Comparison of ENCODE assay signal across 1 cellular context in the genomic region with DNA sequence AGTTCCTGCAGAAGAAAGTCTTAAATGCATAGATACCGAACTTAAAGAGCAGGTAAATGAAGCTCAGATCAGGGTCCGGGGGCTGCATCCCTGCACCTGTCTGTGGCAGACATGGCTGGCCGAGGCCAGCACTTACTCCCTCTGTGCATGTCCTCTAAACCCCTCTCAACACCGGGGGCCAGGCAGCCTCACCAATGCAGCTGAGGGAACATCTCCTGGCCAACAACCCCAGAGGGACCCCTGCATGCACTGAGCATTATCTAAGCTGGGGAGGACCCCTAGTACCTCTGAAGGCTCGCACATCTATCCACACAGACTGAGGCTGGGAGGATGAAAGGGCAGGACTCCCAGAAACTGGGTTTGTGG.
TF ChIP-seq lines count a peak whose summit lies in the region.

No MANE protein-coding gene starts in this region.

TF ChIP-seq in HepG2, 621 proteins besides CTCF, POLR2A, EP300 and RAD21:
- TF ChIP-seq, protein P1, sequence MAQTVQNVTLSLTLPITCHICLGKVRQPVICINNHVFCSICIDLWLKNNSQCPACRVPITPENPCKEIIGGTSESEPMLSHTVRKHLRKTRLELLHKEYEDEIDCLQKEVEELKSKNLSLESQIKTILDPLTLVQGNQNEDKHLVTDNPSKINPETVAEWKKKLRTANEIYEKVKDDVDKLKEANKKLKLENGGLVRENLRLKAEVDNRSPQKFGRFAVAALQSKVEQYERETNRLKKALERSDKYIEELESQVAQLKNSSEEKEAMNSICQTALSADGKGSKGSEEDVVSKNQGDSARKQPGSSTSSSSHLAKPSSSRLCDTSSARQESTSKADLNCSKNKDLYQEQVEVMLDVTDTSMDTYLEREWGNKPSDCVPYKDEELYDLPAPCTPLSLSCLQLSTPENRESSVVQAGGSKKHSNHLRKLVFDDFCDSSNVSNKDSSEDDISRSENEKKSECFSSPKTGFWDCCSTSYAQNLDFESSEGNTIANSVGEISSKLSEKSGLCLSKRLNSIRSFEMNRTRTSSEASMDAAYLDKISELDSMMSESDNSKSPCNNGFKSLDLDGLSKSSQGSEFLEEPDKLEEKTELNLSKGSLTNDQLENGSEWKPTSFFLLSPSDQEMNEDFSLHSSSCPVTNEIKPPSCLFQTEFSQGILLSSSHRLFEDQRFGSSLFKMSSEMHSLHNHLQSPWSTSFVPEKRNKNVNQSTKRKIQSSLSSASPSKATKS (CRISPR knock-in tag; IDR thresholded peaks at IDR 0.05) = no peak
- no peak for TF ChIP-seq IKZF4 (CRISPR knock-in tag; IDR thresholded peaks at IDR 0.05; ENCODE audit: borderline replicate concordance, low read depth, not compliant biosample characterization)
- TF ChIP-seq, protein P2, sequence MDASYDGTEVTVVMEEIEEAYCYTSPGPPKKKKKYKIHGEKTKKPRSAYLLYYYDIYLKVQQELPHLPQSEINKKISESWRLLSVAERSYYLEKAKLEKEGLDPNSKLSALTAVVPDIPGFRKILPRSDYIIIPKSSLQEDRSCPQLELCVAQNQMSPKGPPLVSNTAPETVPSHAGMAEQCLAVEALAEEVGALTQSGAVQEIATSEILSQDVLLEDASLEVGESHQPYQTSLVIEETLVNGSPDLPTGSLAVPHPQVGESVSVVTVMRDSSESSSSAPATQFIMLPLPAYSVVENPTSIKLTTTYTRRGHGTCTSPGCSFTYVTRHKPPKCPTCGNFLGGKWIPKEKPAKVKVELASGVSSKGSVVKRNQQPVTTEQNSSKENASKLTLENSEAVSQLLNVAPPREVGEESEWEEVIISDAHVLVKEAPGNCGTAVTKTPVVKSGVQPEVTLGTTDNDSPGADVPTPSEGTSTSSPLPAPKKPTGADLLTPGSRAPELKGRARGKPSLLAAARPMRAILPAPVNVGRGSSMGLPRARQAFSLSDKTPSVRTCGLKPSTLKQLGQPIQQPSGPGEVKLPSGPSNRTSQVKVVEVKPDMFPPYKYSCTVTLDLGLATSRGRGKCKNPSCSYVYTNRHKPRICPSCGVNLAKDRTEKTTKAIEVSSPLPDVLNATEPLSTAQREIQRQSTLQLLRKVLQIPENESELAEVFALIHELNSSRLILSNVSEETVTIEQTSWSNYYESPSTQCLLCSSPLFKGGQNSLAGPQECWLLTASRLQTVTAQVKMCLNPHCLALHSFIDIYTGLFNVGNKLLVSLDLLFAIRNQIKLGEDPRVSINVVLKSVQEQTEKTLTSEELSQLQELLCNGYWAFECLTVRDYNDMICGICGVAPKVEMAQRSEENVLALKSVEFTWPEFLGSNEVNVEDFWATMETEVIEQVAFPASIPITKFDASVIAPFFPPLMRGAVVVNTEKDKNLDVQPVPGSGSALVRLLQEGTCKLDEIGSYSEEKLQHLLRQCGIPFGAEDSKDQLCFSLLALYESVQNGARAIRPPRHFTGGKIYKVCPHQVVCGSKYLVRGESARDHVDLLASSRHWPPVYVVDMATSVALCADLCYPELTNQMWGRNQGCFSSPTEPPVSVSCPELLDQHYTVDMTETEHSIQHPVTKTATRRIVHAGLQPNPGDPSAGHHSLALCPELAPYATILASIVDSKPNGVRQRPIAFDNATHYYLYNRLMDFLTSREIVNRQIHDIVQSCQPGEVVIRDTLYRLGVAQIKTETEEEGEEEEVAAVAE (CRISPR knock-in tag; IDR thresholded peaks at IDR 0.05; ENCODE audit: borderline replicate concordance) = no peak
- TF ChIP-seq ZNF530 (CRISPR knock-in tag; IDR thresholded peaks at IDR 0.05; ENCODE audit: low read depth) = no peak
- no peak for TF ChIP-seq ZBTB7A (CRISPR knock-in tag; IDR thresholded peaks at IDR 0.05)
- no peak for TF ChIP-seq NCOR1 (IDR thresholded peaks at IDR 0.05; ENCODE audit: borderline replicate concordance, low read length)
- TF ChIP-seq DMAP1 (CRISPR knock-in tag; IDR thresholded peaks at IDR 0.05) = no peak
- no peak for TF ChIP-seq PHF8 (CRISPR knock-in tag; IDR thresholded peaks at IDR 0.05)
- TF ChIP-seq ZNF333 (CRISPR knock-in tag; IDR thresholded peaks at IDR 0.05; ENCODE audit: borderline replicate concordance) = no peak
- TF ChIP-seq, protein P3, sequence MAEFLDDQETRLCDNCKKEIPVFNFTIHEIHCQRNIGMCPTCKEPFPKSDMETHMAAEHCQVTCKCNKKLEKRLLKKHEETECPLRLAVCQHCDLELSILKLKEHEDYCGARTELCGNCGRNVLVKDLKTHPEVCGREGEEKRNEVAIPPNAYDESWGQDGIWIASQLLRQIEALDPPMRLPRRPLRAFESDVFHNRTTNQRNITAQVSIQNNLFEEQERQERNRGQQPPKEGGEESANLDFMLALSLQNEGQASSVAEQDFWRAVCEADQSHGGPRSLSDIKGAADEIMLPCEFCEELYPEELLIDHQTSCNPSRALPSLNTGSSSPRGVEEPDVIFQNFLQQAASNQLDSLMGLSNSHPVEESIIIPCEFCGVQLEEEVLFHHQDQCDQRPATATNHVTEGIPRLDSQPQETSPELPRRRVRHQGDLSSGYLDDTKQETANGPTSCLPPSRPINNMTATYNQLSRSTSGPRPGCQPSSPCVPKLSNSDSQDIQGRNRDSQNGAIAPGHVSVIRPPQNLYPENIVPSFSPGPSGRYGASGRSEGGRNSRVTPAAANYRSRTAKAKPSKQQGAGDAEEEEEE (CRISPR knock-in tag; IDR thresholded peaks at IDR 0.05; ENCODE audit: borderline replicate concordance) = no peak
TF ChIP-seq in HepG2: peak in this region for 0.
